9 cellular contexts compared by ENCODE assay signal in the genomic region with DNA sequence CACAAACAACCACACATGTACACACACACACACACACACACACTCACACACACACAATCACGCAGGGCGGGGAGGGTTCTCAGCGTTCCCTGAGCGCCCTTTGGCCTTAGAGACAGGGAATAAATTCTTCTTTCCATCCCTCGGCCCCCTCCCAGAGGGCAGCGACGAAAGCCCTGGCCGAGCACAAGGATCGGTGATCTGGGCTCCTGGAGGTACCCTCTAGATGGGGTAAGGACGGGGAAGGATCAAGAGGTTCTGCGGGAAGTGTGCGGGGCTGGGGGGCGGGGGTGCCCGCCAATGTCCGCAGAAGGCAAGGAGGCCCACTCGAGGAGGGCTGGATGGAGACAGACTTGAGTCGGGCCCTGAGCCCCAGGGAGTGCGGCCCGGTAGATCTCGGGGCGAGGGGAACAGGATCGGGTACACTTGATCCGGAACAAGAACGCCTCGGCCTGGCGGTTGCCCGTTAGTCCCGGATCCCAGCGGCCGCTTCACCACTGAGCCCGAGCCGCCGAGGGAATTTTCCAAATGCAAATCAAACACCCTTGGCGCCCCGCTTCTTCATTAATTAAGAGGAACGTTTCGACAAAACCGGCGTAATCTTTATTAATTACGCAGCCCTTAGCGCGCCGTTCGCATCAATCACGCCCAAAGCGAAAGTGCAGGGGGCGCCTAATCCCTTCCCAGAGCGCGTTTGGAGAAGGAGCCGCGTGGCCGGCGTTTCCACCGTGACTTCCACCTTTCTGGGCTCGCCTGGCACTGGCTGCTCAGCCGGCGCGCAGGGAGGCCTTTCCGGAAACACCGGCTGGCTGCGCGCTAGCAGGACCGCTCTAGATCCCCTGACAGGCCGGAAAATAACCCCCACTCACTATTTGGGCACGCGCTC. TPM values are rescaled to one million over a fixed set of nuclear protein-coding genes. Genes with fewer than 3 reads are reported as not detected.
DNase-seq lines count a peak whose midpoint lies in the region; ATAC-seq and TF ChIP-seq lines count a peak whose summit lies in the region.
"Had no signal": no experiment of that assay in that cellular context is flagged by ENCODE, and none has a peak within 500 bp of the region (broad histone marks: within the 10 kb centered on the region; RNA-seq: fewer than 3 reads in every experiment).

No MANE protein-coding gene starts in this region.

- DNase-seq in Peyer's patch (peak in 2 of 3 donors; percentile 60 to 61), esophagus squamous epithelium (lab: John Stamatoyannopoulos, UW) (no peak), omental fat pad (ENCODE audit: low spot score) (no peak), NOMO-1 treated with dmso at 0.1 percent for 144 hours (lab: John Stamatoyannopoulos, UW; ENCODE audit: unreplicated experiment) (no peak), amygdala (lab: John Stamatoyannopoulos, UW) (no peak)

- H3K27ac ChIP-seq in ACC112 (ENCODE audit: low read depth, low read length) (no peak overlapping the region), Peyer's patch (no peak overlapping the region), esophagus squamous epithelium (no peak overlapping the region)

- TF ChIP-seq CTCF in Peyer's patch (IDR thresholded peaks at IDR 0.05): no peak
- TF ChIP-seq CTCF in esophagus squamous epithelium (IDR thresholded peaks at IDR 0.05): no peak
- TF ChIP-seq CTCF in omental fat pad (IDR thresholded peaks at IDR 0.05): no peak

- peak overlapping the region; percentile 51 for H2AFZ ChIP-seq in ACC112 (ENCODE audit: low read length, unreplicated experiment)

- 0% methylated on average over 5 to 48 of the region's 66 CpGs for WGBS in esophagus squamous epithelium, 2 donors

- H3K36me3 ChIP-seq in ACC112 (ENCODE audit: insufficient read depth, low read length): no peaks in the 10 kb centered on the region
- H3K36me3 ChIP-seq in Peyer's patch: no peaks in the 10 kb centered on the region
- no peaks in the 10 kb centered on the region for H3K36me3 ChIP-seq in esophagus squamous epithelium

- ATAC-seq in GM18861 (IDR thresholded peaks at IDR 0.05; ENCODE audit: unreplicated experiment): peak; percentile 35
- ATAC-seq in omental fat pad (ENCODE audit: low FRiP score): peak; percentile 46
- ATAC-seq in GM19023 (IDR thresholded peaks at IDR 0.05; ENCODE audit: unreplicated experiment): no peak
- ATAC-seq: HCT116 had no signal

- no peak for TF ChIP-seq POLR2A in Peyer's patch (IDR thresholded peaks at IDR 0.05)
- no peak for TF ChIP-seq POLR2A in esophagus squamous epithelium (IDR thresholded peaks at IDR 0.05)

- H3K79me2 ChIP-seq in ACC112 (ENCODE audit: control insufficient read depth, insufficient read depth, low read length, unreplicated experiment): no peaks in the 10 kb centered on the region

- H3K27me3 ChIP-seq in ACC112 (ENCODE audit: insufficient read depth, low read length) (peaks cover 100% of the 10 kb centered on the region), Peyer's patch (peaks cover 0 to 80% of the 10 kb centered on the region in 2 donors), esophagus squamous epithelium (peaks cover 41 to 100% (median 86%) of the 10 kb centered on the region in 4 donors)

- intact Hi-C loops in esophagus squamous epithelium (cut with DNase I): no loop called here

- H3K4me3 ChIP-seq in ACC112 (ENCODE audit: low read depth, low read length) (peak overlapping the region; percentile 69), Peyer's patch (peak overlapping the region; percentile 24 to 55 (median 46)), esophagus squamous epithelium (peak overlapping the region; percentile 25 to 69 (median 46))

- H3K4me1 ChIP-seq in ACC112 (ENCODE audit: control insufficient read depth, insufficient read depth, low read length, unreplicated experiment): no peaks in the 10 kb centered on the region
- peaks cover 0 to 27% (median 5%) of the 10 kb centered on the region in 4 donors for H3K4me1 ChIP-seq in Peyer's patch
- peaks cover 23 to 65% (median 33%) of the 10 kb centered on the region in 3 donors for H3K4me1 ChIP-seq in esophagus squamous epithelium

- H3K9me3 ChIP-seq in Peyer's patch (no peaks in the 10 kb centered on the region), esophagus squamous epithelium (no peaks in the 10 kb centered on the region)

RNA-seq across cellular contexts. Expression of a gene that starts 7.0 kb away (rescaled TPM):
- total RNA-seq in Peyer's patch: not detected
- total RNA-seq in esophagus squamous epithelium: not detected
- not detected for total RNA-seq in omental fat pad

Comparison
In these comparisons a context has a peak if more than half of its experiments do, and no peak if none do; other contexts are left out.
1. DNase-seq: peak in Peyer's patch (2 of 3); none in esophagus squamous epithelium (single experiment), omental fat pad (single experiment), NOMO-1 treated with dmso at 0.1 percent for 144 hours (single experiment) and amygdala (0 of 56).
2. Peak in every context shown above with its lines, with median percentiles within 50 percentile points of each other: H3K4me3 ChIP-seq.